Comparison of ENCODE assay signal across 12 cellular contexts in genomic region chr11:6219359-6219758, GRCh38. TPM values are rescaled to one million over a fixed set of nuclear protein-coding genes. Genes with fewer than 3 reads are reported as not detected.
DNase-seq lines count a peak whose midpoint lies in the region; ATAC-seq lines count a peak whose summit lies in the region.
"Had no signal": no experiment of that assay in that cellular context is flagged by ENCODE, and none has a peak within 500 bp of the region (broad histone marks: within the 10 kb centered on the region; RNA-seq: fewer than 3 reads in every experiment).

No MANE protein-coding gene starts in this region.

- DNase-seq in AG20443 (ENCODE audit: low spot score) (peak; percentile 91), NCI-H69 (lab: John Stamatoyannopoulos, UW) (peak; percentile 5), myocyte (ENCODE audit: low read depth) (peak; percentile 74), DMS114 treated with DMSO at 0.1 percent for 48 hours (lab: John Stamatoyannopoulos, UW; ENCODE audit: unreplicated experiment) (no peak)
- DNase-seq: DMS53; NCI-H187; stimulated activated CD4-positive, alpha-beta T cell treated with anti-CD3 and anti-CD28 coated beads, Interleukin-15, amount 100 ng/mL, for 24 hours; uterus had no signal

- ATAC-seq in esophagus mucosa (peak; percentile 98), GM18858 (IDR thresholded peaks at IDR 0.05; ENCODE audit: unreplicated experiment) (no peak), HG02642 (IDR thresholded peaks at IDR 0.05; ENCODE audit: poor library complexity, unreplicated experiment) (no peak), HG03469 (IDR thresholded peaks at IDR 0.05; ENCODE audit: unreplicated experiment) (no peak)

RNA-seq across cellular contexts. Expression of gene C11orf42, which starts 14.0 kb away (rescaled TPM):
- not detected for total RNA-seq in esophagus mucosa
- total RNA-seq in myocyte = not detected in 2 replicates
- 0.19 TPM for polyA plus RNA-seq in myocyte (2012)
- total RNA-seq: uterus had no signal

RNA-seq across cellular contexts. Expression of gene FHIP1B, which starts 15.1 kb away (rescaled TPM):
- total RNA-seq in esophagus mucosa (13.2 TPM), myocyte (26.4 and 36.6 TPM in 2 replicates)
- 16.9 TPM for polyA plus RNA-seq in myocyte (2012)

RNA-seq across cellular contexts. Expression of gene CNGA4, which starts 19.5 kb away (rescaled TPM):
- total RNA-seq in esophagus mucosa (0.08 TPM), myocyte (0.10 TPM in 1 of 2 replicates, not detected in the other)
- 0.11 TPM for polyA plus RNA-seq in myocyte (2012)

RNA-seq across cellular contexts. Expression of gene OR52W1, which starts 20.3 kb away (rescaled TPM):
- total RNA-seq in esophagus mucosa = not detected
- not detected in 2 replicates for total RNA-seq in myocyte
- not detected for polyA plus RNA-seq in myocyte (2012)
- total RNA-seq: uterus had no signal

RNA-seq across cellular contexts. Expression of gene CCKBR, which starts 40.3 kb away (rescaled TPM):
- total RNA-seq in esophagus mucosa (not detected), myocyte (not detected in 2 replicates)
- polyA plus RNA-seq in myocyte (2012) = not detected
- total RNA-seq: uterus had no signal
